Comparison of ENCODE assay signal across 11 cellular contexts in the genomic region with DNA sequence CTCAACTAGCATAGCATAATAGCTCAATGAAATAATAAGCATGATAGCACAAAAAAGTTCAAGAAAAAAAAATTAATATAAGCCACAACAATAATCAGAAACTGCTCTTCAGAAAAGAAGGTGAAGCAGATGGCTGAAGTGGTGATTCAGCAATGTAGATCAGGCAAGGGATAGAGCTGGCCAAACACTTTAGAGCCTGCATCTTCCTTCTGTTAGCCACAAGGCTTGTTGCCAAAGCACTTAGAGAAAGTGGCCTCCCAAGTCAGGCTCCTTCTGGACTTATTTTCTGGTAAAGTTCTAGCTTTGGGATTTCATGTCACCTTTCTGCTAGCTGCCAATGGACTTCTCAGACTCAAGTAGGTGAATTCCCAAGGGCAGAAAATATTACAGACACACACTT.
DNase-seq lines count a peak whose midpoint lies in the region; ATAC-seq and TF ChIP-seq lines count a peak whose summit lies in the region.
"Had no signal": no experiment of that assay in that cellular context is flagged by ENCODE, and none has a peak within 500 bp of the region (broad histone marks: within the 10 kb centered on the region; RNA-seq: fewer than 3 reads in every experiment).

No MANE protein-coding gene starts in this region.

- no peak for ATAC-seq in HG03196 (IDR thresholded peaks at IDR 0.05; ENCODE audit: unreplicated experiment)

- H3K9me3 ChIP-seq in suprapubic skin (no peaks in the 10 kb centered on the region), ovary (no peaks in the 10 kb centered on the region)
- H3K9me3 ChIP-seq: upper lobe of left lung had no signal

- peak; percentile 37 for DNase-seq in NCI-H82 (lab: John Stamatoyannopoulos, UW)
- no peak for DNase-seq in NCI-H82 treated with DMSO at 0.1 percent for 48 hours (lab: John Stamatoyannopoulos, UW; ENCODE audit: unreplicated experiment)
- DNase-seq in OCI-M1 (lab: John Stamatoyannopoulos, UW): peak; percentile 6
- peak; percentile 93 for DNase-seq in fibroblast of mammary gland (ENCODE audit: low read depth)
- DNase-seq in suprapubic skin (ENCODE audit: low spot score in 2 of 2): no peak
- no peak for DNase-seq in activated CD4-positive, alpha-beta T cell treated with anti-CD3 and anti-CD28 coated beads for 1 hour
- DNase-seq in ovary: no peak
- DNase-seq: KBM-7, retina had no signal

- TF ChIP-seq POLR2A in suprapubic skin (IDR thresholded peaks at IDR 0.05): no peak
- no peak for TF ChIP-seq POLR2A in ovary (IDR thresholded peaks at IDR 0.05)

- TF ChIP-seq CTCF in fibroblast of mammary gland (conservative IDR thresholded peaks at IDR 0.05; ENCODE audit: control insufficient read depth, insufficient read depth, low read depth, low read length) (no peak), suprapubic skin (IDR thresholded peaks at IDR 0.05) (no peak), ovary (IDR thresholded peaks at IDR 0.05) (no peak)

- H3K4me1 ChIP-seq in suprapubic skin (peaks cover 5% of the 10 kb centered on the region), ovary (ENCODE audit: insufficient read depth) (no peaks in the 10 kb centered on the region)

- no peaks in the 10 kb centered on the region for H3K27me3 ChIP-seq in suprapubic skin
- no peaks in the 10 kb centered on the region for H3K27me3 ChIP-seq in ovary
- H3K27me3 ChIP-seq: upper lobe of left lung had no signal

- H3K27ac ChIP-seq in suprapubic skin (peak overlapping the region; percentile 5), ovary (no peak overlapping the region)
- H3K27ac ChIP-seq: upper lobe of left lung had no signal

- H3K36me3 ChIP-seq in suprapubic skin (no peaks in the 10 kb centered on the region), ovary (no peaks in the 10 kb centered on the region)
- H3K36me3 ChIP-seq: upper lobe of left lung had no signal

- intact Hi-C loops in ovary (cut with DNase I): no loop called here

- TF ChIP-seq EP300 in suprapubic skin (IDR thresholded peaks at IDR 0.05) (no peak), ovary (IDR thresholded peaks at IDR 0.05) (no peak)

- H3K4me3 ChIP-seq in fibroblast of mammary gland (ENCODE audit: control insufficient read depth, low read depth, low read length) (no peak overlapping the region), suprapubic skin (no peak overlapping the region), ovary (no peak overlapping the region)
- H3K4me3 ChIP-seq: upper lobe of left lung had no signal

Comparison
In these comparisons a context has a peak if more than half of its experiments do, and no peak if none do; other contexts are left out.
1. DNase-seq: peak in NCI-H82 (single experiment), OCI-M1 (single experiment) and fibroblast of mammary gland (single experiment); none in NCI-H82 treated with DMSO at 0.1 percent for 48 hours (single experiment), suprapubic skin (0 of 2), activated CD4-positive, alpha-beta T cell treated with anti-CD3 and anti-CD28 coated beads for 1 hour (single experiment) and ovary (0 of 5).